ENCODE assay signal across 8 cellular contexts in the genomic region with DNA sequence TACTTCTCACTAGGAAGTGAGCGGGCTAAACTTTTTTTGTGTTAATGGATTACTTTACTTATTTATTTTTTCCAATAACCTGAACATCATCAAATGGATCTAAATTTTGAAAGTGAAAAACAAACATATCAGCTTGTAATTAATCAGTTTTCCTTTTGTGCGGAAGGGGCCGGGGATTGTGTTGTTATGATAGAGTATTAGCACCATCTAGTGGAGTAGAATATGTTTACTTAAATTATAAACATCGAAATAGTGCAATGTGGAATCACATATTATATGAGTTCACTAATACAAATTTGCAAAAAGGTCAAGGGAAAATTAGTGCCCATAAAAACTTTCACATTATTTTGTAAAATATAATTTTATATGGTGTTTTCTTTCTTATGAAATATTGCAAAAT. TPM values are rescaled to one million over a fixed set of nuclear protein-coding genes. Genes with fewer than 3 reads are reported as not detected.
DNase-seq lines count a peak whose midpoint lies in the region; ATAC-seq, FAIRE-seq and TF ChIP-seq lines count a peak whose summit lies in the region.

No MANE protein-coding gene starts in this region.

- no peak overlapping the region for H3K27ac ChIP-seq in astrocyte (ENCODE audit: low read depth, low read length)
- no peak overlapping the region for H3K27ac ChIP-seq in hepatocyte

- H3K9ac ChIP-seq in astrocyte (ENCODE audit: low read length), result no peak overlapping the region

- ATAC-seq in GM18511 (IDR thresholded peaks at IDR 0.05; ENCODE audit: unreplicated experiment) (peak; percentile 81), HG02943 (IDR thresholded peaks at IDR 0.05; ENCODE audit: low read depth, unreplicated experiment) (peak; percentile 66)
- peak; percentile 49 for ATAC-seq in stimulated activated effector memory CD8-positive, alpha-beta T cell treated with anti-CD3 and anti-CD28 coated beads, Interleukin-12 subunit alpha, Interleukin-12 subunit beta, amount 100 ng/mL, for 72 hours

- TF ChIP-seq CTCF in astrocyte (IDR thresholded peaks at IDR 0.05; ENCODE audit: insufficient read depth, low read depth, low read length), result peak; percentile 42
- TF ChIP-seq CTCF in hepatocyte (IDR thresholded peaks at IDR 0.05; ENCODE audit: poor library complexity), result peak; percentile 70

- H4K20me1 ChIP-seq in astrocyte (ENCODE audit: insufficient read depth, low read length) (peaks cover 3% of the 10 kb centered on the region), hepatocyte (ENCODE audit: insufficient read depth, poor library complexity, severe bottlenecking) (no peaks in the 10 kb centered on the region)

- no peak for TF ChIP-seq POLR2A in GM12891 (IDR thresholded peaks at IDR 0.05; ENCODE audit: low read depth, low read length)

- H3K4me3 ChIP-seq in astrocyte (ENCODE audit: insufficient read depth, low read depth, low read length), result no peak overlapping the region
- H3K4me3 ChIP-seq in hepatocyte, result no peak overlapping the region

- no peak overlapping the region for H3K4me3 Mint-ChIP-seq in astrocyte (ENCODE audit: unreplicated experiment)
- peak overlapping the region; percentile 0 for H3K4me3 Mint-ChIP-seq in stimulated activated effector memory CD8-positive, alpha-beta T cell treated with anti-CD3 and anti-CD28 coated beads, Interleukin-12 subunit alpha, Interleukin-12 subunit beta, amount 100 ng/mL, for 72 hours

- H3K36me3 ChIP-seq in astrocyte (ENCODE audit: insufficient read depth, low read length) (no peaks in the 10 kb centered on the region), hepatocyte (replicated peaks; ENCODE audit: insufficient read depth, low read depth) (no peaks in the 10 kb centered on the region)

- no peaks in the 10 kb centered on the region for H3K9me3 Mint-ChIP-seq in astrocyte (ENCODE audit: unreplicated experiment)
- no peaks in the 10 kb centered on the region for H3K9me3 Mint-ChIP-seq in stimulated activated effector memory CD8-positive, alpha-beta T cell treated with anti-CD3 and anti-CD28 coated beads, Interleukin-12 subunit alpha, Interleukin-12 subunit beta, amount 100 ng/mL, for 72 hours

- H3K4me1 ChIP-seq in astrocyte (ENCODE audit: insufficient read depth, low read length) (no peaks in the 10 kb centered on the region), hepatocyte (ENCODE audit: insufficient read depth) (no peaks in the 10 kb centered on the region)

- no peaks in the 10 kb centered on the region for H3K9me3 ChIP-seq in astrocyte (ENCODE audit: insufficient read depth, low read depth, low read length)
- no peaks in the 10 kb centered on the region for H3K9me3 ChIP-seq in hepatocyte (ENCODE audit: low read depth)

- no peaks in the 10 kb centered on the region for H3K27me3 ChIP-seq in astrocyte (ENCODE audit: insufficient read depth, low read length)
- H3K27me3 ChIP-seq in hepatocyte, result no peaks in the 10 kb centered on the region

- H2AFZ ChIP-seq in astrocyte (ENCODE audit: low read depth, low read length) (no peak overlapping the region), hepatocyte (peak overlapping the region; percentile 23)

- DNase-seq in AG08395 (ENCODE audit: low spot score), result peak; percentile 56
- DNase-seq in NCI-H2081 (lab: John Stamatoyannopoulos, UW), result peak; percentile 27 to 48
- DNase-seq in astrocyte (ENCODE audit: low read depth), result no peak
- peak; percentile 49 for DNase-seq in hepatocyte (ENCODE audit: low spot score)
- DNase-seq in stimulated activated effector memory CD8-positive, alpha-beta T cell treated with anti-CD3 and anti-CD28 coated beads, Interleukin-12 subunit alpha, Interleukin-12 subunit beta, amount 100 ng/mL, for 72 hours (ENCODE audit: low spot score in 2 of 2), result no peak
- DNase-seq in GM12891 (ENCODE audit: insufficient read length, low spot score), result no peak

- WGBS in hepatocyte (ENCODE audit: low lambda C conversion rate, missing lambda C conversion rate), result 19% methylated on average over 4 of the region's 4 CpGs

- no peaks in the 10 kb centered on the region for H3K9me2 ChIP-seq in hepatocyte (replicated peaks; ENCODE audit: insufficient read depth)

- H3K4me2 ChIP-seq in astrocyte (ENCODE audit: low read length) (peak overlapping the region; percentile 55), hepatocyte (peak overlapping the region; percentile 68)

- no peaks in the 10 kb centered on the region for H3K4me1 Mint-ChIP-seq in astrocyte (ENCODE audit: low read depth, unreplicated experiment)
- peaks cover 24% of the 10 kb centered on the region for H3K4me1 Mint-ChIP-seq in stimulated activated effector memory CD8-positive, alpha-beta T cell treated with anti-CD3 and anti-CD28 coated beads, Interleukin-12 subunit alpha, Interleukin-12 subunit beta, amount 100 ng/mL, for 72 hours

- no peak overlapping the region for H3K27ac Mint-ChIP-seq in astrocyte (ENCODE audit: unreplicated experiment)
- no peak overlapping the region for H3K27ac Mint-ChIP-seq in stimulated activated effector memory CD8-positive, alpha-beta T cell treated with anti-CD3 and anti-CD28 coated beads, Interleukin-12 subunit alpha, Interleukin-12 subunit beta, amount 100 ng/mL, for 72 hours

- peaks cover 2% of the 10 kb centered on the region for H3K36me3 Mint-ChIP-seq in astrocyte (ENCODE audit: low read depth, unreplicated experiment)
- H3K36me3 Mint-ChIP-seq in stimulated activated effector memory CD8-positive, alpha-beta T cell treated with anti-CD3 and anti-CD28 coated beads, Interleukin-12 subunit alpha, Interleukin-12 subunit beta, amount 100 ng/mL, for 72 hours, result no peaks in the 10 kb centered on the region

- FAIRE-seq in astrocyte (lab: Jason Lieb, UNC) (no peak), GM12891 (lab: Jason Lieb, UNC) (no peak)

- peaks cover 3% of the 10 kb centered on the region for H3K79me2 ChIP-seq in astrocyte (ENCODE audit: insufficient read depth, low read length)
- no peaks in the 10 kb centered on the region for H3K79me2 ChIP-seq in hepatocyte

- H3K27me3 Mint-ChIP-seq in astrocyte (ENCODE audit: low read depth, unreplicated experiment), result no peaks in the 10 kb centered on the region

TF ChIP-seq in GM12891, 5 proteins besides CTCF, POLR2A, EP300 and RAD21:
- no peak for TF ChIP-seq POLR2AphosphoS5 (IDR thresholded peaks at IDR 0.05; ENCODE audit: low read depth, low read length)
- TF ChIP-seq TAF1 (IDR thresholded peaks at IDR 0.05; ENCODE audit: low read depth, low read length), result no peak
- TF ChIP-seq SPI1 (IDR thresholded peaks at IDR 0.05; ENCODE audit: low read depth, low read length), result no peak
- TF ChIP-seq POU2F2 (IDR thresholded peaks at IDR 0.05; ENCODE audit: low read depth, low read length), result no peak
- no peak for TF ChIP-seq PAX5 (IDR thresholded peaks at IDR 0.05; ENCODE audit: insufficient read depth, low read length, severe bottlenecking)
TF ChIP-seq in GM12891: peak in this region for 0.

RNA-seq across cellular contexts. Expression of a gene that starts 9.1 kb away (rescaled TPM):
- total RNA-seq in astrocyte (15.8 and 32.3 TPM in 2 replicates), hepatocyte (123 and 138 TPM in 2 replicates)
- 41.4 and 63.2 TPM in 2 replicates for polyA plus RNA-seq in hepatocyte
- not detected for polyA plus RNA-seq in GM12891 (2012; ENCODE audit: low read depth, missing spikeins)

RNA-seq across cellular contexts. Expression of a gene that starts 52.7 kb away (rescaled TPM):
- total RNA-seq in astrocyte (4.8 and 5.9 TPM in 2 replicates), hepatocyte (8.1 and 8.8 TPM in 2 replicates)
- polyA plus RNA-seq in hepatocyte, result 1.2 and 1.3 TPM in 2 replicates
- 0.05 TPM for polyA plus RNA-seq in GM12891 (2012; ENCODE audit: low read depth, missing spikeins)

Comparison
In these comparisons a context has a peak if more than half of its experiments do, and no peak if none do; other contexts are left out.
1. DNase-seq: peak in AG08395 (single experiment), NCI-H2081 (2 of 2) and hepatocyte (single experiment); none in astrocyte (single experiment), stimulated activated effector memory CD8-positive, alpha-beta T cell treated with anti-CD3 and anti-CD28 coated beads, Interleukin-12 subunit alpha, Interleukin-12 subunit beta, amount 100 ng/mL, for 72 hours (0 of 2) and GM12891 (single experiment).
2. Peak in every context shown above with its lines, with median percentiles within 50 percentile points of each other: ATAC-seq.